ENCODE assay signal across 9 cellular contexts in the genomic region with DNA sequence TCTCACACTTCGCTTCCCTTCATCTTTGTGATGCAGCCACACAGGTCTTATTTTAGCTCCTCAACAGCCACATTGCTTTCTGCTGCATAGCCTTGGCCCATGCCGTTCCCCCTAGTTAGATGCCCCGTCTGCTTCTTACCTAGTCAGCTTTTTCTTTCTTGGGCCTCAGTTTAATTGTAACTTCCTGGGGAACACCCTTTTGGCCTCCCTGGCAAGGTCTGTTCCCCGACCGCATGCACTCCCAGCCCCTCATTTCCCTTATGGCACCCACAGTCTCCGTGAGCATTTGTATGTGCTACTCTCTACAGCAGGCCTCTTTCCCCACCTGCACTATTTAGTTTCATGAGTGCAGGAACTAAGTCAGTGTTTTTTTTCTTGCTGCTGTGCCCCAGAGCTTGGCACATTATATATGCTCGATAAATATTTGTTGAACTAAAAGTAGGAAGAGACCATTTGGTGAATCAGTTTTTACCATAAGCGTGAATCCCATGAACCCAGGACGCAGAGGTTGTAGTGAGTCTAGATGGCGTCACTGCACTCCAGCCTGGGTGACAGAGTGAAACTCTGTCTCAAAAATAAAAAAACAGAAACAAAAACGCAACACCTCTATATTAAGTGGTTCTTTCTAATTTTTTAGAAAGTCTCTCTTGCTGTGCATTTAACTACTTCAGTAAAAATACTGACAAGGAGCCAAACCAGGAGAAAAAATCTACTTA. TPM values are rescaled to one million over a fixed set of nuclear protein-coding genes. Genes with fewer than 3 reads are reported as not detected.
A peak's percentile ranks its signal among the peaks of the same experiment; 100 is the strongest.
DNase-seq lines count a peak whose midpoint lies in the region; ATAC-seq, FAIRE-seq and TF ChIP-seq lines count a peak whose summit lies in the region.
"Had no signal": no experiment of that assay in that cellular context is flagged by ENCODE, and none has a peak within 500 bp of the region (broad histone marks: within the 10 kb centered on the region; RNA-seq: fewer than 3 reads in every experiment).

No MANE protein-coding gene starts in this region.

- H3K4me1 Mint-ChIP-seq in activated T-cell treated with anti-CD3 and anti-CD28 coated beads, Interleukin-2, amount 50 U/mL, for 4 hours (ENCODE audit: low read depth): peaks cover 87% of the 10 kb centered on the region
- peaks cover 27% of the 10 kb centered on the region for H3K4me1 Mint-ChIP-seq in nephron progenitor cell

- no peaks in the 10 kb centered on the region for H3K36me3 ChIP-seq in tibial artery

- peak overlapping the region; percentile 52 for H3K27ac Mint-ChIP-seq in nephron progenitor cell

- H3K27me3 ChIP-seq in tibial artery: no peaks in the 10 kb centered on the region

- DNase-seq in GM12892 (ENCODE audit: insufficient read length) (peak; percentile 37), nephron progenitor cell (no peak), tibial artery (no peak), anterior cingulate cortex (lab: John Stamatoyannopoulos, UW) (no peak), DMS 273 (lab: John Stamatoyannopoulos, UW; ENCODE audit: unreplicated experiment) (no peak)
- DNase-seq in activated T-cell treated with anti-CD3 and anti-CD28 coated beads, Interleukin-2, amount 50 U/mL, for 4 hours: no peak
- DNase-seq: SHP77 treated with DMSO at 0.1 percent for 48 hours had no signal

- no peaks in the 10 kb centered on the region for H3K9me3 ChIP-seq in tibial artery

- H3K4me1 ChIP-seq in tibial artery: peaks cover 0 to 59% (median 34%) of the 10 kb centered on the region in 4 donors

- FAIRE-seq in GM12892 (lab: Jason Lieb, UNC): peak; percentile 90

- 0 out of 2 replicates have a peak, but pooled peaks have one; percentile 36 for TF ChIP-seq POLR2A in GM12892 (IDR thresholded peaks at IDR 0.05; ENCODE audit: low read depth, low read length)

- ATAC-seq in HG02852 (IDR thresholded peaks at IDR 0.05; ENCODE audit: unreplicated experiment) (peak; percentile 59), HG03460 (IDR thresholded peaks at IDR 0.05; ENCODE audit: unreplicated experiment) (no peak)
- peak; percentile 64 to 81 for ATAC-seq in activated T-cell treated with anti-CD3 and anti-CD28 coated beads, Interleukin-2, amount 50 U/mL, for 4 hours

- no peak overlapping the region for H3K4me3 ChIP-seq in tibial artery

- no peaks in the 10 kb centered on the region for H3K27me3 Mint-ChIP-seq in activated T-cell treated with anti-CD3 and anti-CD28 coated beads, Interleukin-2, amount 50 U/mL, for 4 hours (ENCODE audit: low read depth)
- no peaks in the 10 kb centered on the region for H3K27me3 Mint-ChIP-seq in nephron progenitor cell (ENCODE audit: low read depth, poor library complexity)

- no peaks in the 10 kb centered on the region for H3K9me3 Mint-ChIP-seq in activated T-cell treated with anti-CD3 and anti-CD28 coated beads, Interleukin-2, amount 50 U/mL, for 4 hours
- no peaks in the 10 kb centered on the region for H3K9me3 Mint-ChIP-seq in nephron progenitor cell

- intact Hi-C loops in tibial artery (cut with DNase I; ENCODE audit: low total_unique reads): no loop called here

- peaks cover 2% of the 10 kb centered on the region for H3K36me3 Mint-ChIP-seq in activated T-cell treated with anti-CD3 and anti-CD28 coated beads, Interleukin-2, amount 50 U/mL, for 4 hours (ENCODE audit: insufficient read depth)
- peaks cover 56% of the 10 kb centered on the region for H3K36me3 Mint-ChIP-seq in nephron progenitor cell (ENCODE audit: low read depth)

- TF ChIP-seq CTCF in nephron progenitor cell (IDR thresholded peaks at IDR 0.05): no peak
- TF ChIP-seq CTCF in tibial artery (IDR thresholded peaks at IDR 0.05): no peak

- H3K4me3 Mint-ChIP-seq in activated T-cell treated with anti-CD3 and anti-CD28 coated beads, Interleukin-2, amount 50 U/mL, for 4 hours: peak overlapping the region; percentile 69
- H3K4me3 Mint-ChIP-seq in nephron progenitor cell: no peak overlapping the region

- H3K27ac ChIP-seq in tibial artery: no peak overlapping the region

RNA-seq across cellular contexts. Expression of gene TNRC6B, which starts 38.5 kb away (rescaled TPM):
- polyA plus RNA-seq in GM12892 (2012; ENCODE audit: missing spikeins): 10.7 TPM
- total RNA-seq in activated T-cell treated with anti-CD3 and anti-CD28 coated beads, Interleukin-2, amount 50 U/mL, for 4 hours: 10 to 100 TPM; 19.4 to 21.6 (median 21.2) TPM
